ENCODE assay signal across 8 cellular contexts in genomic region chr10:112607506-112607905, GRCh38.
"Had no signal": no experiment of that assay in that cellular context is flagged by ENCODE, and none has a peak within 500 bp of the region (broad histone marks: within the 10 kb centered on the region; RNA-seq: fewer than 3 reads in every experiment).

No MANE protein-coding gene starts in this region.

- H3K36me3 ChIP-seq: HAP-1 had no signal

- H3K9me3 Mint-ChIP-seq: GM23338, H9, HFFc6 had no signal

- H3K4me3 ChIP-seq: GM23248, GM23338, HAP-1 had no signal

- H3K4me3 Mint-ChIP-seq: GM23338, H9, HFFc6 had no signal

- H3K4me2 ChIP-seq: GM23338 had no signal

- H3K9ac ChIP-seq: GM23248 had no signal

- H3K9me3 ChIP-seq: HAP-1 had no signal

- DNase-seq: GM23248, H7, H9, HCEC 1CT, HFFc6 had no signal

- H3K27ac ChIP-seq: GM23248 had no signal

- H3K27ac Mint-ChIP-seq: GM23338, H9, HFFc6 had no signal

- H2AFZ ChIP-seq: GM23248, GM23338 had no signal

- ATAC-seq: GM23338, HCT116 had no signal

- H3K4me1 ChIP-seq: HAP-1 had no signal
